23 cellular contexts compared by ENCODE assay signal in the genomic region with DNA sequence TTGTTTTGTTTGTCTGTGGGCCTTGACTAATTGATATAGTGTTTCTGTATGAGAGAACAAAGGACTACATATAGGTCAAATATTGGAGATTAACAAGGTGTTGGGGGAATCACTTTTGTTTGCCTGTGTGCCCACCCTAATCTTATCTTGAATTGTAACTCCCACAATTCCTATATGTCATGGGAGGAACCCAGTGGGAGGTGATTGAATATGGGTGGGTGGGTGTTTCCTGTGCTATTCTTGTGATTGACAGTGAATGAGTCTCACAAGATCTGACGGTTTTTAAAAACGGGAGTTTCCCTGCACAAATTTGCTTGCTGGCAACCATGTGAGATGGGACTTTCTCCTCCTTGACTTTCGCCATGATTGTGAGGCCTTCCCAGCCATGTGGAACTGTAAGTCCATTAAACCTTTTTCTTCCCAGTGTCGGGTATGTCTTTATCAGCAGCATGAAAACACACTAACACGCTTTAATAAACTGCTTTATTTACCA.
DNase-seq lines count a peak whose midpoint lies in the region; ATAC-seq and TF ChIP-seq lines count a peak whose summit lies in the region.
"Had no signal": no experiment of that assay in that cellular context is flagged by ENCODE, and none has a peak within 500 bp of the region (broad histone marks: within the 10 kb centered on the region; RNA-seq: fewer than 3 reads in every experiment).

No MANE protein-coding gene starts in this region.

- H3K36me3 ChIP-seq in CD8-positive, alpha-beta memory T cell (ENCODE audit: insufficient read depth, low read length): no peaks in the 10 kb centered on the region
- no peaks in the 10 kb centered on the region for H3K36me3 ChIP-seq in body of pancreas (replicated peaks in 1 of 2; ENCODE audit: insufficient read depth in 1 of 2, low read depth in 2 of 2)
- H3K36me3 ChIP-seq: adrenal gland, MG63, uterus had no signal

- H3K27ac ChIP-seq in CD8-positive, alpha-beta memory T cell (ENCODE audit: low read depth, low read length): peak overlapping the region; percentile 52
- peak overlapping the region in 2 of 4 donors; percentile 39 to 64 for H3K27ac ChIP-seq in body of pancreas
- H3K27ac ChIP-seq: adrenal gland, dorsolateral prefrontal cortex, HL-60, uterus had no signal

- H3K4me1 Mint-ChIP-seq in CD8-positive, alpha-beta memory T cell: no peaks in the 10 kb centered on the region
- peaks cover 17% of the 10 kb centered on the region for H3K4me1 Mint-ChIP-seq in activated naive CD8-positive, alpha-beta T cell treated with anti-CD3 and anti-CD28 coated beads for 36 hours

- H3K27ac Mint-ChIP-seq in CD8-positive, alpha-beta memory T cell: no peak overlapping the region
- no peak overlapping the region for H3K27ac Mint-ChIP-seq in activated naive CD8-positive, alpha-beta T cell treated with anti-CD3 and anti-CD28 coated beads for 36 hours
- H3K27ac Mint-ChIP-seq: CD4-positive, alpha-beta T cell had no signal

- no peaks in the 10 kb centered on the region for H3K9me3 ChIP-seq in CD8-positive, alpha-beta memory T cell (ENCODE audit: low read length)
- no peaks in the 10 kb centered on the region for H3K9me3 ChIP-seq in body of pancreas
- H3K9me3 ChIP-seq: adrenal gland, mucosa of descending colon, uterus had no signal

- peaks cover 7 to 17% of the 10 kb centered on the region in 2 donors for H3K27me3 Mint-ChIP-seq in CD8-positive, alpha-beta memory T cell
- no peaks in the 10 kb centered on the region for H3K27me3 Mint-ChIP-seq in activated naive CD8-positive, alpha-beta T cell treated with anti-CD3 and anti-CD28 coated beads for 36 hours
- H3K27me3 Mint-ChIP-seq: CD4-positive, alpha-beta T cell had no signal

- no peak for TF ChIP-seq POLR2A in body of pancreas (IDR thresholded peaks at IDR 0.05)

- POLR2A ChIA-PET in CD8-positive, alpha-beta memory T cell (lab: Charles Lee): no interaction called here

- no peaks in the 10 kb centered on the region for H3K27me3 ChIP-seq in CD8-positive, alpha-beta memory T cell (ENCODE audit: insufficient read depth, low read length, poor library complexity, severe bottlenecking)
- H3K27me3 ChIP-seq in body of pancreas: no peaks in the 10 kb centered on the region
- H3K27me3 ChIP-seq: adrenal gland, dorsolateral prefrontal cortex, MG63, uterus had no signal

- WGBS in body of pancreas, 2 donors: 73 to 86% methylated on average over 5 of the region's 5 CpGs

- ATAC-seq in GM21576 (IDR thresholded peaks at IDR 0.05; ENCODE audit: unreplicated experiment) (peak; percentile 40), body of pancreas (no peak)

- no peak for TF ChIP-seq CTCF in epithelial cell of proximal tubule (conservative IDR thresholded peaks at IDR 0.05; ENCODE audit: low read depth, low read length)
- no peak for TF ChIP-seq CTCF in body of pancreas (IDR thresholded peaks at IDR 0.05)

- H3K36me3 Mint-ChIP-seq in CD8-positive, alpha-beta memory T cell: peaks cover 0 to 4% (median 0%) of the 10 kb centered on the region in 3 donors
- H3K36me3 Mint-ChIP-seq in activated naive CD8-positive, alpha-beta T cell treated with anti-CD3 and anti-CD28 coated beads for 36 hours: peaks cover 3% of the 10 kb centered on the region

- DNase-seq in CD8-positive, alpha-beta memory T cell: no peak
- peak; percentile 32 for DNase-seq in NCI-H446 treated with DMSO at 0.1 percent for 48 hours (lab: John Stamatoyannopoulos, UW)
- DNase-seq in epithelial cell of proximal tubule (ENCODE audit: low read depth): peak; percentile 22
- DNase-seq in activated T-cell treated with anti-CD3 and anti-CD28 coated beads for 4 hours: no peak
- no peak for DNase-seq in activated naive CD8-positive, alpha-beta T cell treated with anti-CD3 and anti-CD28 coated beads for 36 hours
- no peak for DNase-seq in body of pancreas
- no peak for DNase-seq in SHP77 (lab: John Stamatoyannopoulos, UW)
- DNase-seq: activated CD4-positive, alpha-beta T cell treated with anti-CD3 and anti-CD28 coated beads, Interleukin-2, amount 50 U/mL, for 1 hour; activated CD8-positive, alpha-beta memory T cell treated with anti-CD3 and anti-CD28 coated beads, Interleukin-2, amount 50 U/mL, for 4 hours; activated effector memory CD4-positive, alpha-beta T cell treated with Interleukin-2 at 50 U/mL for 16 hours; CD4-positive, alpha-beta T cell; DMS79; H7; stimulated activated CD4-positive, alpha-beta T cell treated with anti-CD3 and anti-CD28 coated beads, Interleukin-12 subunit alpha, Interleukin-12 subunit beta, amount 100 ng/mL, for 4 hours; stimulated activated CD8-positive, alpha-beta memory T cell treated with anti-CD3 and anti-CD28 coated beads, Interleukin-4, amount 100 ng/mL, for 48 hours; T-helper 1 cell; uterus had no signal

- H3K4me1 ChIP-seq in CD8-positive, alpha-beta memory T cell (ENCODE audit: insufficient read depth, low read length): no peaks in the 10 kb centered on the region
- no peaks in the 10 kb centered on the region for H3K4me1 ChIP-seq in body of pancreas
- H3K4me1 ChIP-seq: uterus had no signal

- intact Hi-C loops in body of pancreas (cut with DNase I): no loop called here

- CTCF ChIA-PET in CD8-positive, alpha-beta memory T cell (lab: Charles Lee): no interaction called here

- no peak overlapping the region for H3K4me3 ChIP-seq in CD8-positive, alpha-beta memory T cell (ENCODE audit: low read length)
- H3K4me3 ChIP-seq in epithelial cell of proximal tubule (ENCODE audit: low read depth, low read length) (no peak overlapping the region), body of pancreas (no peak overlapping the region)
- H3K4me3 ChIP-seq: adrenal gland, dorsolateral prefrontal cortex, MG63, mucosa of descending colon, uterus had no signal

- no peaks in the 10 kb centered on the region for H3K9me3 Mint-ChIP-seq in CD8-positive, alpha-beta memory T cell
- peaks cover 8% of the 10 kb centered on the region for H3K9me3 Mint-ChIP-seq in activated naive CD8-positive, alpha-beta T cell treated with anti-CD3 and anti-CD28 coated beads for 36 hours
- H3K9me3 Mint-ChIP-seq: CD4-positive, alpha-beta T cell had no signal

- H3K4me3 Mint-ChIP-seq in CD8-positive, alpha-beta memory T cell: no peak overlapping the region
- H3K4me3 Mint-ChIP-seq in activated naive CD8-positive, alpha-beta T cell treated with anti-CD3 and anti-CD28 coated beads for 36 hours: no peak overlapping the region
- H3K4me3 Mint-ChIP-seq: CD4-positive, alpha-beta T cell had no signal

Comparison
In these comparisons a context has a peak if more than half of its experiments do, and no peak if none do; other contexts are left out.
1. DNase-seq: peak in NCI-H446 treated with DMSO at 0.1 percent for 48 hours (single experiment) and epithelial cell of proximal tubule (single experiment); none in CD8-positive, alpha-beta memory T cell (0 of 5), activated T-cell treated with anti-CD3 and anti-CD28 coated beads for 4 hours (single experiment), activated naive CD8-positive, alpha-beta T cell treated with anti-CD3 and anti-CD28 coated beads for 36 hours (single experiment), body of pancreas (0 of 4) and SHP77 (0 of 2).